ENCODE assay signal across 14 cellular contexts in the genomic region with DNA sequence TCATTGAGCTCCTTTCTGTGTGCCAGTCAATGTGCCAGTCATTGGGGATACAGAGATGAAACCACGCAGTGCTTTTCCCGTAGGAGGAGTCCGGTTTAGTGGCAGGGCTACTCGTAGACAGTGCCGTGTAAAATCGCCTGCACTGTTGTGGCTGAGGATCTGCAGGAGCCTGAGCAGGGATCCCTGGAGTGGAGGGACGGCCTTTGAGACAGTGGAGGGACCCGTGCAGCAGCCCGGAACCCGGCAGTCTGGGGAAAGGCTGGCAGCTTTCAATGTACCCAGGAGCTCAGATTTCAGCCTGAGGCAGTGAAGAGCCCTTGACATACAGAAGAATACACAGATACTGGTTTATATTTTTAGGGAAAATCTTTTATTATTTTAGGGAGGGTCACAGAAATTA.
DNase-seq lines count a peak whose midpoint lies in the region; ATAC-seq, FAIRE-seq and TF ChIP-seq lines count a peak whose summit lies in the region.
"Had no signal": no experiment of that assay in that cellular context is flagged by ENCODE, and none has a peak within 500 bp of the region (broad histone marks: within the 10 kb centered on the region; RNA-seq: fewer than 3 reads in every experiment).

No MANE protein-coding gene starts in this region.

- in situ Hi-C loops in Panc1 (cut with HindIII; ENCODE audit: low pct_unique_long_range_greater_than_20kb, low sequenced_read_pairs) (no loop called here), HepG2 (cut with HindIII; ENCODE audit: extremely low pct_ligation_motif_present, low pct_unique_long_range_greater_than_20kb) (no loop called here)

- no peak for TF ChIP-seq EP300 in HepG2 (IDR thresholded peaks at IDR 0.05; ENCODE audit: low read depth in 2 of 2, low read length in 2 of 2)
- TF ChIP-seq EP300 in HepG2 (CRISPR knock-in tag; IDR thresholded peaks at IDR 0.05; ENCODE audit: borderline replicate concordance), result no peak

- no TSS peak for BruUV-seq in Panc1 (replicated peaks; lab: Mats Ljungman, UMichigan)
- BruUV-seq in HepG2 (replicated peaks; lab: Mats Ljungman, UMichigan), result no TSS peak

- H3K27ac ChIP-seq in Panc1 (ENCODE audit: low read length), result no peak overlapping the region
- H3K27ac ChIP-seq in HepG2 (ENCODE audit: extremely low read length, insufficient read depth, low read length), result no peak overlapping the region

- TF ChIP-seq CTCF in Panc1 (IDR thresholded peaks at IDR 0.05) (no peak), HepG2 (CRISPR knock-in tag; IDR thresholded peaks at IDR 0.05) (no peak)

- H3K9me3 ChIP-seq in Panc1 (ENCODE audit: control insufficient read depth, insufficient read depth, low read depth, low read length), result no peaks in the 10 kb centered on the region
- no peaks in the 10 kb centered on the region for H3K9me3 ChIP-seq in HepG2 (ENCODE audit: low read length)

- H3K36me3 ChIP-seq in Panc1 (ENCODE audit: control insufficient read depth, insufficient read depth, low read length) (no peaks in the 10 kb centered on the region), HepG2 (replicated peaks in 1 of 2; ENCODE audit: control insufficient read depth in 1 of 2, insufficient read depth in 2 of 2, low read length in 2 of 2) (no peaks in the 10 kb centered on the region)

- H3K4me3 ChIP-seq in Panc1 (ENCODE audit: low read depth in 2 of 2, low read length in 2 of 2), result no peak overlapping the region; a peak in 1 of 4 replicates
- no peak overlapping the region for H3K4me3 ChIP-seq in HepG2 (replicated peaks in 1 of 3; ENCODE audit: insufficient read depth in 1 of 3, low read depth in 2 of 3, low read length in 3 of 3)

- DNase-seq in DMS53 (lab: John Stamatoyannopoulos, UW) (peak; percentile 89), NCI-H1417 (lab: John Stamatoyannopoulos, UW) (peak; percentile 55 to 87 (median 86)), Panc1 (ENCODE audit: low read depth, low spot score) (no peak), HepG2 (ENCODE audit: low spot score) (no peak), GM12891 (ENCODE audit: insufficient read length, low spot score) (no peak), NOMO-1 treated with dmso at 0.1 percent for 144 hours (lab: John Stamatoyannopoulos, UW; ENCODE audit: unreplicated experiment) (no peak)
- DNase-seq: mesenchymal stem cell; NCI-H446 treated with DMSO at 0.1 percent for 48 hours; stimulated activated CD4-positive, alpha-beta T cell treated with anti-CD3 and anti-CD28 coated beads, Interleukin-15, amount 100 ng/mL, for 24 hours; stimulated activated naive CD8-positive, alpha-beta T cell treated with anti-CD3 and anti-CD28 coated beads, Interleukin-15, amount 100 ng/mL, for 72 hours had no signal

- CTCF ChIA-PET in Panc1 (lab: Charles Lee) (no interaction called here), HepG2 (lab: Yijun Ruan, JAX; ENCODE audit: low intra/inter-chr PET ratio, low total read pairs) (no interaction called here)

- 98% methylated on average over 10 of the region's 10 CpGs for WGBS in HepG2 (ENCODE audit: low lambda C conversion rate)

- FAIRE-seq in HepG2 (lab: Jason Lieb, UNC) (no peak), GM12891 (lab: Jason Lieb, UNC) (no peak)
- FAIRE-seq: colon had no signal

- ATAC-seq in Panc1 (peak; percentile 91), HepG2 (peak; percentile 44), HG02759 (IDR thresholded peaks at IDR 0.05; ENCODE audit: unreplicated experiment) (no peak), HG02885 (IDR thresholded peaks at IDR 0.05; ENCODE audit: poor library complexity, unreplicated experiment) (no peak)
- ATAC-seq: HCT116 had no signal

- H3K9ac ChIP-seq in HepG2 (ENCODE audit: insufficient read depth, low read depth, low read length), result no peak overlapping the region

- H3K27me3 ChIP-seq in Panc1 (ENCODE audit: control insufficient read depth, insufficient read depth, low read length), result no peaks in the 10 kb centered on the region
- H3K27me3 ChIP-seq in HepG2 (ENCODE audit: control insufficient read depth in 1 of 2, insufficient read depth in 2 of 2, low read length in 2 of 2), result no peaks in the 10 kb centered on the region

- no peak overlapping the region for H2AFZ ChIP-seq in HepG2 (ENCODE audit: low read length)

- peaks cover 5% of the 10 kb centered on the region; the same call in 1 of the 2 replicates for H4K20me1 ChIP-seq in HepG2 (ENCODE audit: insufficient read depth, low read length)

- no peak overlapping the region for H3K4me2 ChIP-seq in HepG2 (ENCODE audit: low read depth, low read length)

- intact Hi-C loops in Panc1 (cut with micrococcal nuclease; ENCODE audit: unreplicated experiment) (no loop called here), HepG2 (cut with micrococcal nuclease; ENCODE audit: unreplicated experiment) (no loop called here)

- TF ChIP-seq RAD21 in HepG2 (CRISPR knock-in tag; IDR thresholded peaks at IDR 0.05), result no peak

- TF ChIP-seq POLR2A in HepG2 (IDR thresholded peaks at IDR 0.05; ENCODE audit: insufficient read depth in 1 of 2, low read depth in 2 of 2, low read length in 2 of 2) (no peak), GM12891 (IDR thresholded peaks at IDR 0.05; ENCODE audit: low read depth, low read length) (no peak)

- POLR2A ChIA-PET in Panc1 (lab: Charles Lee), result interaction anchor here (0.5 to 0.6 kb wide), 2 partner anchors 29 to 32 kb away, joined by 3 to 11 read pairs; no protein-coding TSS in a partner anchor
- POLR2A ChIA-PET in HepG2 (lab: Yijun Ruan, JAX), result no interaction called here

- peaks cover 53% of the 10 kb centered on the region for H3K79me2 ChIP-seq in HepG2 (ENCODE audit: insufficient read depth, low read length)

- H3K4me1 ChIP-seq in Panc1 (ENCODE audit: control insufficient read depth, insufficient read depth, low read length), result peaks cover 43% of the 10 kb centered on the region
- H3K4me1 ChIP-seq in HepG2 (ENCODE audit: insufficient read depth, low read length), result no peaks in the 10 kb centered on the region

TF ChIP-seq in HepG2, 621 proteins besides CTCF, POLR2A, EP300 and RAD21 (continues in another document):
- TF ChIP-seq, protein P1, sequence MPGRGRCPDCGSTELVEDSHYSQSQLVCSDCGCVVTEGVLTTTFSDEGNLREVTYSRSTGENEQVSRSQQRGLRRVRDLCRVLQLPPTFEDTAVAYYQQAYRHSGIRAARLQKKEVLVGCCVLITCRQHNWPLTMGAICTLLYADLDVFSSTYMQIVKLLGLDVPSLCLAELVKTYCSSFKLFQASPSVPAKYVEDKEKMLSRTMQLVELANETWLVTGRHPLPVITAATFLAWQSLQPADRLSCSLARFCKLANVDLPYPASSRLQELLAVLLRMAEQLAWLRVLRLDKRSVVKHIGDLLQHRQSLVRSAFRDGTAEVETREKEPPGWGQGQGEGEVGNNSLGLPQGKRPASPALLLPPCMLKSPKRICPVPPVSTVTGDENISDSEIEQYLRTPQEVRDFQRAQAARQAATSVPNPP (CRISPR knock-in tag; IDR thresholded peaks at IDR 0.05), result no peak
- no peak for TF ChIP-seq NFIB (CRISPR knock-in tag; IDR thresholded peaks at IDR 0.05; ENCODE audit: borderline replicate concordance)

TF ChIP-seq in GM12891, 5 proteins besides CTCF, POLR2A, EP300 and RAD21:
- TF ChIP-seq PAX5 (IDR thresholded peaks at IDR 0.05; ENCODE audit: insufficient read depth, low read length, severe bottlenecking), result no peak
- TF ChIP-seq POU2F2 (IDR thresholded peaks at IDR 0.05; ENCODE audit: low read depth, low read length), result no peak
- TF ChIP-seq SPI1 (IDR thresholded peaks at IDR 0.05; ENCODE audit: low read depth, low read length), result no peak

Comparison
In these comparisons a context has a peak if more than half of its experiments do, and no peak if none do; other contexts are left out.
1. DNase-seq: peak in DMS53 (single experiment) and NCI-H1417 (3 of 3); none in Panc1 (single experiment), HepG2 (single experiment), GM12891 (single experiment) and NOMO-1 treated with dmso at 0.1 percent for 144 hours (single experiment).
2. ATAC-seq: peak in Panc1 (single experiment) and HepG2 (single experiment); none in HG02759 (single experiment) and HG02885 (single experiment).